8 cellular contexts compared by ENCODE assay signal in the genomic region with DNA sequence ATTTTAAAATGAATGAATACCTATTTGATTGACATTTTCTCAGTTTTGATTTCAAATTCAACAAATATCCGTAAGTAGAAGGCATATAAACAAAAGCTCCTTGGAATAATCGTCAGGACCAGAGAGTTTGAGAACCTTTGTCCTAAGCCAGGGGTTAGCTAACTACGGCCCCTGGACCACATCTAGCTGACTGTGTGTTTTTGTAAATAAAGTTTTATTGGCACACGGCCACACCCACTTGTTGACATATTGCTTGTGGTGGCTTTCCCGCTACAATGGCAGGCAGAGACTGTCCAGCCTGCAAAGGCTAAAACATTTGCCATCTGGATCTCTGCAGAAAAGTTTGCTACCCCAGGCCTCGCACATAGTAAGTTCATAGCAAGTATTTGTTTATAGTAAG.
DNase-seq lines count a peak whose midpoint lies in the region; FAIRE-seq and TF ChIP-seq lines count a peak whose summit lies in the region.
"Had no signal": no experiment of that assay in that cellular context is flagged by ENCODE, and none has a peak within 500 bp of the region (broad histone marks: within the 10 kb centered on the region; RNA-seq: fewer than 3 reads in every experiment).

No MANE protein-coding gene starts in this region.

- H3K4me1 ChIP-seq in MM.1S (ENCODE audit: low read length) (peaks cover 31% of the 10 kb centered on the region), mammary epithelial cell (ENCODE audit: insufficient read depth, low read length) (peaks cover 26% of the 10 kb centered on the region), skeletal muscle satellite cell (ENCODE audit: control insufficient read depth, insufficient read depth, low read length) (peaks cover 18% of the 10 kb centered on the region)

- TF ChIP-seq CTCF in MM.1S (IDR thresholded peaks at IDR 0.05; ENCODE audit: low read length) = no peak
- TF ChIP-seq CTCF in mammary epithelial cell (conservative IDR thresholded peaks at IDR 0.05 in 1 of 2, IDR thresholded peaks at IDR 0.05 in 1 of 2; ENCODE audit: extremely low read depth in 1 of 2, insufficient read depth in 1 of 2, low read depth in 1 of 2, low read length in 2 of 2) = no peak
- TF ChIP-seq CTCF in lower leg skin (IDR thresholded peaks at IDR 0.05) = no peak
- TF ChIP-seq CTCF in GM13977 (IDR thresholded peaks at IDR 0.05; ENCODE audit: extremely low read depth, insufficient read depth, missing control alignments) = no peak

- in situ Hi-C loops in mammary epithelial cell (cut with MboI; ENCODE audit: low sequenced_read_pairs in 2 of 2) = loop anchor here (5.0 to 10.0 kb wide), 2 partner anchors 144 to 147 kb away; a partner anchor contains a TSS
- in situ Hi-C loops in GM13977 (cut with MboI; ENCODE audit: low pct_unique_long_range_greater_than_20kb, low sequenced_read_pairs, unreplicated experiment) = loop anchor here (25.0 kb wide), 1 partner anchor 357 kb away; a partner anchor contains a TSS

- H4K20me1 ChIP-seq in MM.1S (ENCODE audit: insufficient read depth, low read length) (no peaks in the 10 kb centered on the region), mammary epithelial cell (ENCODE audit: insufficient read depth, low read length) (no peaks in the 10 kb centered on the region)

- H3K36me3 ChIP-seq in MM.1S (replicated peaks; ENCODE audit: insufficient read depth, low read length) = no peaks in the 10 kb centered on the region
- H3K36me3 ChIP-seq in mammary epithelial cell (ENCODE audit: insufficient read depth, low read length) = no peaks in the 10 kb centered on the region
- H3K36me3 ChIP-seq in skeletal muscle satellite cell (ENCODE audit: insufficient read depth, low read length) = no peaks in the 10 kb centered on the region

- peak overlapping the region; percentile 20; the same call in 1 of the 2 replicates for H3K4me2 ChIP-seq in MM.1S (ENCODE audit: low read depth, low read length)
- peak overlapping the region; percentile 55 for H3K4me2 ChIP-seq in mammary epithelial cell (ENCODE audit: insufficient read depth, low read depth, low read length)
- H3K4me2 ChIP-seq in skeletal muscle satellite cell (ENCODE audit: low read length) = peak overlapping the region; percentile 69

- H3K27ac ChIP-seq in MM.1S (ENCODE audit: low read length) (peak overlapping the region; percentile 94; the same call in 1 of the 2 replicates), mammary epithelial cell (ENCODE audit: insufficient read depth, low read depth, low read length) (peak overlapping the region; percentile 88)

- peaks cover 41% of the 10 kb centered on the region for H3F3A ChIP-seq in MM.1S (ENCODE audit: insufficient read depth, low read length)

- H2AFZ ChIP-seq in MM.1S (ENCODE audit: low read length) = no peak overlapping the region
- no peak overlapping the region for H2AFZ ChIP-seq in mammary epithelial cell (ENCODE audit: low read depth, low read length)

- dilution Hi-C loops in mammary epithelial cell (cut with HindIII; ENCODE audit: low sequenced_read_pairs) = loop anchor here (5.0 kb wide), 1 partner anchor 182 kb away; no protein-coding TSS in a partner anchor

- no peak for TF ChIP-seq POLR2A in GM12891 (IDR thresholded peaks at IDR 0.05; ENCODE audit: low read depth, low read length)
- TF ChIP-seq POLR2A in lower leg skin (IDR thresholded peaks at IDR 0.05) = no peak

- no peaks in the 10 kb centered on the region for H3K27me3 ChIP-seq in MM.1S (replicated peaks; ENCODE audit: insufficient read depth, low read length)
- no peaks in the 10 kb centered on the region for H3K27me3 ChIP-seq in mammary epithelial cell (ENCODE audit: insufficient read depth, low read length)
- no peaks in the 10 kb centered on the region for H3K27me3 ChIP-seq in skeletal muscle satellite cell (ENCODE audit: control insufficient read depth, insufficient read depth, low read length)
- H3K27me3 ChIP-seq: body of pancreas had no signal

- H3K9ac ChIP-seq in MM.1S (ENCODE audit: low read length) = peak overlapping the region; percentile 28; the same call in 1 of the 2 replicates
- peak overlapping the region; percentile 71 for H3K9ac ChIP-seq in mammary epithelial cell (ENCODE audit: insufficient read depth, low read length)
- peak overlapping the region; percentile 63 for H3K9ac ChIP-seq in skeletal muscle satellite cell (ENCODE audit: low read depth, low read length)

- no peak overlapping the region for H3K4me3 ChIP-seq in MM.1S (ENCODE audit: low read length)
- H3K4me3 ChIP-seq in mammary epithelial cell (replicated peaks in 1 of 3; ENCODE audit: insufficient read depth in 1 of 3, low read depth in 2 of 3, low read length in 3 of 3) = no peak overlapping the region
- H3K4me3 ChIP-seq in skeletal muscle satellite cell (ENCODE audit: low read length) = no peak overlapping the region
- no peak overlapping the region for H3K4me3 ChIP-seq in lower leg skin (ENCODE audit: low read depth, poor library complexity, severe bottlenecking)
- H3K4me3 ChIP-seq: body of pancreas had no signal

- intact Hi-C loops in mammary epithelial cell (cut with micrococcal nuclease) = no loop called here
- intact Hi-C loops in lower leg skin (cut with DNase I; ENCODE audit: low total_unique reads) = no loop called here

- BruUV-seq in mammary epithelial cell (replicated peaks; lab: Mats Ljungman, UMichigan) = no TSS peak

- FAIRE-seq in GM12891 (lab: Jason Lieb, UNC) = peak; percentile 85

- DNase-seq in GM12891 (ENCODE audit: insufficient read length, low spot score) (no peak), MM.1S (no peak), mammary epithelial cell (no peak), NCI-H69 (lab: John Stamatoyannopoulos, UW) (no peak), lower leg skin (ENCODE audit: low spot score in 2 of 2) (no peak), GM13977 (ENCODE audit: low spot score) (no peak)

- CTCF ChIA-PET in mammary epithelial cell (lab: Charles Lee; ENCODE audit: low non-redundant PET) = interaction anchor here (0.7 kb wide), 1 partner anchor 29 kb away, joined by 4 read pairs; no protein-coding TSS in a partner anchor

- H3K79me2 ChIP-seq in MM.1S (ENCODE audit: low read length) = peaks cover 31% of the 10 kb centered on the region
- H3K79me2 ChIP-seq in mammary epithelial cell (ENCODE audit: insufficient read depth, low read length) = no peaks in the 10 kb centered on the region

- H3K9me3 ChIP-seq in MM.1S (replicated peaks; ENCODE audit: insufficient read depth, low read length) = no peaks in the 10 kb centered on the region
- no peaks in the 10 kb centered on the region for H3K9me3 ChIP-seq in mammary epithelial cell (replicated peaks; ENCODE audit: insufficient read depth, low read length)
- no peaks in the 10 kb centered on the region for H3K9me3 ChIP-seq in skeletal muscle satellite cell (replicated peaks; ENCODE audit: low read length)
- H3K9me3 ChIP-seq: body of pancreas had no signal

- WGBS in mammary epithelial cell (ENCODE audit: low coverage, missing lambda C conversion rate) = 77% methylated on average over 6 of the region's 6 CpGs
- 90 to 92% methylated on average over 6 of the region's 6 CpGs for WGBS in lower leg skin, 2 donors

- no peaks in the 10 kb centered on the region for H3K9me2 ChIP-seq in MM.1S (replicated peaks; ENCODE audit: insufficient read depth, low read length)

TF ChIP-seq in GM12891, 5 proteins besides CTCF, POLR2A, EP300 and RAD21:
- TF ChIP-seq TAF1 (IDR thresholded peaks at IDR 0.05; ENCODE audit: low read depth, low read length) (no peak), POU2F2 (IDR thresholded peaks at IDR 0.05; ENCODE audit: low read depth, low read length) (no peak), PAX5 (IDR thresholded peaks at IDR 0.05; ENCODE audit: insufficient read depth, low read length, severe bottlenecking) (no peak)
